ENCODE assay signal across 14 cellular contexts in the genomic region with DNA sequence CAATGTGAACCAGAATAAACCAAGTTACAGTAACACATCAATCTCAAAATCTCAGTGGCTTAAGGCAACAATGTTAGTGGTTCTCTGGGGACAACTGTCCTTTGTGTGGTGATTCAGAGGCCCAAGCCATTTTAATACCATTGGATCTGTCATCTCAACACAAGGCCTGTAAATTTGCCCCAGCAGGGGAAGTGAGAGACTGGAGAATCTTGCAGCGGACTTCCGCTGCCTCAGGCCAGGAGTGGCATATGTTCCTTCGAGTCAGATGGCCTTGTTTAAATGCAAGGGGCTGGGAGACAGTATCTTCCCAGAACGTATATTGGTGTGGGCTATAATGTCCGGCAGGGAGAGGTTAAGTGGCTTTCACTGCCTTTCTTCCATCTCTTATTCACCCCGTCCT.
"Had no signal": no experiment of that assay in that cellular context is flagged by ENCODE, and none has a peak within 500 bp of the region (broad histone marks: within the 10 kb centered on the region; RNA-seq: fewer than 3 reads in every experiment).

No MANE protein-coding gene starts in this region.

- H3K27me3 Mint-ChIP-seq: activated T-helper 17 cell treated with anti-CD3 and anti-CD28 coated beads, Interleukin-2, amount 50 U/mL, for 72 hours; memory B cell had no signal

- DNase-seq: activated CD4-positive, alpha-beta T cell treated with anti-CD3 and anti-CD28 coated beads, Interleukin-2, amount 50 U/mL, for 4 hours; activated naive CD4-positive, alpha-beta T cell treated with anti-CD3 and anti-CD28 coated beads, Interleukin-2, amount 50 U/mL, for 16 hours; adrenal gland; hypothalamus; left ventricle myocardium superior; natural killer cell; retina; stimulated activated CD4-positive, alpha-beta T cell treated with anti-CD3 and anti-CD28 coated beads, Interleukin-4, amount 100 ng/mL, for 1 hour; stimulated activated naive CD4-positive, alpha-beta T cell; tibial artery had no signal

- H3K9me3 Mint-ChIP-seq: activated T-helper 17 cell treated with anti-CD3 and anti-CD28 coated beads, Interleukin-2, amount 50 U/mL, for 72 hours; memory B cell had no signal

- H3K4me1 Mint-ChIP-seq: activated T-helper 17 cell treated with anti-CD3 and anti-CD28 coated beads, Interleukin-2, amount 50 U/mL, for 72 hours had no signal

- H3K9me3 ChIP-seq: neutrophil, tibial artery had no signal

- H3K4me3 Mint-ChIP-seq: activated T-helper 17 cell treated with anti-CD3 and anti-CD28 coated beads, Interleukin-2, amount 50 U/mL, for 72 hours; memory B cell; natural killer cell had no signal

- H3K27ac Mint-ChIP-seq: activated T-helper 17 cell treated with anti-CD3 and anti-CD28 coated beads, Interleukin-2, amount 50 U/mL, for 72 hours; memory B cell; natural killer cell had no signal

- H3K36me3 Mint-ChIP-seq: natural killer cell had no signal

- H3K36me3 ChIP-seq: adrenal gland, neutrophil, tibial artery had no signal

- ATAC-seq: activated T-helper 17 cell treated with anti-CD3 and anti-CD28 coated beads, Interleukin-2, amount 50 U/mL, for 72 hours; esophagus mucosa; left ventricle myocardium superior; natural killer cell had no signal

- H3K27ac ChIP-seq: adrenal gland, neutrophil, tibial artery had no signal
